Comparison of ENCODE assay signal across 8 cellular contexts in genomic region chr11:107859459-107860239, GRCh38. TPM values are rescaled to one million over a fixed set of nuclear protein-coding genes. Genes with fewer than 3 reads are reported as not detected.
A peak's percentile ranks its signal among the peaks of the same experiment; 100 is the strongest.
DNase-seq lines count a peak whose midpoint lies in the region; ATAC-seq and TF ChIP-seq lines count a peak whose summit lies in the region.

No MANE protein-coding gene starts in this region.

- H3K9ac ChIP-seq in HCT116 (ENCODE audit: low read length): peak overlapping the region; percentile 92

- peak overlapping the region; percentile 95 for H3K27ac Mint-ChIP-seq in activated T-cell treated with anti-CD3 and anti-CD28 coated beads, Interleukin-2, amount 50 U/mL, for 24 hours
- no peak overlapping the region for H3K27ac Mint-ChIP-seq in osteocyte (ENCODE audit: unreplicated experiment)

- peak overlapping the region; percentile 98 for H3K4me3 Mint-ChIP-seq in activated T-cell treated with anti-CD3 and anti-CD28 coated beads, Interleukin-2, amount 50 U/mL, for 24 hours
- peak overlapping the region; percentile 89 for H3K4me3 Mint-ChIP-seq in osteocyte (ENCODE audit: unreplicated experiment)

- POLR2A ChIA-PET in HCT116 (lab: Charles Lee): interaction anchor here (2.0 kb wide), 1 partner anchor 19 kb away, joined by 6 read pairs; no protein-coding TSS in a partner anchor

- H3K27me3 Mint-ChIP-seq in activated T-cell treated with anti-CD3 and anti-CD28 coated beads, Interleukin-2, amount 50 U/mL, for 24 hours: no peaks in the 10 kb centered on the region
- H3K27me3 Mint-ChIP-seq in osteocyte (ENCODE audit: unreplicated experiment): peaks cover 11% of the 10 kb centered on the region

- TF ChIP-seq RAD21 in HCT116 (IDR thresholded peaks at IDR 0.05; ENCODE audit: low read depth): no peak

- H3K27me3 ChIP-seq in HCT116 (ENCODE audit: insufficient read depth, low read length): no peaks in the 10 kb centered on the region

- no peak for TF ChIP-seq CTCF in HCT116 (IDR thresholded peaks at IDR 0.05 in 2 of 3, conservative IDR thresholded peaks at IDR 0.05 in 1 of 3; ENCODE audit: borderline replicate concordance in 1 of 3, insufficient read depth in 1 of 3, low read depth in 2 of 3, low read length in 2 of 3)
- TF ChIP-seq CTCF in foreskin fibroblast (IDR thresholded peaks at IDR 0.05; ENCODE audit: low read depth, low read length): no peak
- TF ChIP-seq CTCF in osteocyte (IDR thresholded peaks at IDR 0.05): no peak

- DNase-seq in DMS153 (lab: John Stamatoyannopoulos, UW) (peak; percentile 8), HCT116 (ENCODE audit: low read depth, low spot score) (peak; percentile 37), NCI-H69 (lab: John Stamatoyannopoulos, UW) (peak; percentile 86), foreskin fibroblast (peak in 1 of 2 donors; percentile 49), osteocyte (ENCODE audit: extremely low spot score, unreplicated experiment) (no peak), NOMO-1 treated with DMSO at 0.1 percent for 48 hours (lab: John Stamatoyannopoulos, UW; ENCODE audit: unreplicated experiment) (no peak), T1000 (lab: John Stamatoyannopoulos, UW) (no peak)
- peak; percentile 57 for DNase-seq in activated T-cell treated with anti-CD3 and anti-CD28 coated beads, Interleukin-2, amount 50 U/mL, for 24 hours

- TSS peak; percentile 50 for BruUV-seq in HCT116 (replicated peaks; lab: Mats Ljungman, UMichigan)

- peak overlapping the region; percentile 54 to 97 for H3K4me3 ChIP-seq in HCT116 (replicated peaks in 1 of 2; ENCODE audit: low read depth in 1 of 2, low read length in 2 of 2)
- H3K4me3 ChIP-seq in foreskin fibroblast (ENCODE audit: low read depth in 1 of 2, low read length in 2 of 2): peak overlapping the region; percentile 64 to 76

- no peak for TF ChIP-seq POLR2A in HCT116 (IDR thresholded peaks at IDR 0.05; ENCODE audit: borderline replicate concordance, extremely low read depth, insufficient read depth, insufficient read length)

- H3K4me1 Mint-ChIP-seq in activated T-cell treated with anti-CD3 and anti-CD28 coated beads, Interleukin-2, amount 50 U/mL, for 24 hours (ENCODE audit: low read depth): peaks cover 39% of the 10 kb centered on the region
- peaks cover 21% of the 10 kb centered on the region for H3K4me1 Mint-ChIP-seq in osteocyte (ENCODE audit: unreplicated experiment)

- intact Hi-C loops in HCT116 (cut with micrococcal nuclease): loop anchor here (2.0 kb wide), 1 partner anchor 19 kb away; no protein-coding TSS in a partner anchor

- H3K4me2 ChIP-seq in HCT116 (ENCODE audit: low read length): peak overlapping the region; percentile 99

- H3K4me1 ChIP-seq in HCT116 (ENCODE audit: control insufficient read depth in 1 of 2, insufficient read depth in 2 of 2, low read length in 2 of 2): peaks cover 3 to 36% of the 10 kb centered on the region in 2 experiments; a peak in 3 of 4 replicates

- peaks cover 0 to 4% of the 10 kb centered on the region in 2 experiments; a peak in 1 of 4 replicates for H3K36me3 ChIP-seq in HCT116 (ENCODE audit: control insufficient read depth in 1 of 2, insufficient read depth in 2 of 2, low read length in 2 of 2)

- H3K9me3 ChIP-seq in HCT116 (ENCODE audit: control insufficient read depth in 1 of 2, insufficient read depth in 1 of 2, low read depth in 1 of 2, low read length in 2 of 2): no peaks in the 10 kb centered on the region

- H3K27ac ChIP-seq in HCT116 (ENCODE audit: low read depth, low read length): peak overlapping the region; percentile 90

- no peaks in the 10 kb centered on the region for H4K20me1 ChIP-seq in HCT116 (ENCODE audit: insufficient read depth)

- peaks cover 45% of the 10 kb centered on the region for H3K79me2 ChIP-seq in HCT116 (ENCODE audit: insufficient read depth, low read length)

- peaks cover 25% of the 10 kb centered on the region for H3K36me3 Mint-ChIP-seq in activated T-cell treated with anti-CD3 and anti-CD28 coated beads, Interleukin-2, amount 50 U/mL, for 24 hours (ENCODE audit: low read depth)
- no peaks in the 10 kb centered on the region for H3K36me3 Mint-ChIP-seq in osteocyte (ENCODE audit: unreplicated experiment)

- H3K9me2 ChIP-seq in HCT116 (ENCODE audit: insufficient read depth): no peaks in the 10 kb centered on the region

- no peaks in the 10 kb centered on the region for H3K9me3 Mint-ChIP-seq in activated T-cell treated with anti-CD3 and anti-CD28 coated beads, Interleukin-2, amount 50 U/mL, for 24 hours
- no peaks in the 10 kb centered on the region for H3K9me3 Mint-ChIP-seq in osteocyte (ENCODE audit: unreplicated experiment)

- RAD21 ChIA-PET in HCT116 (lab: Charles Lee; ENCODE audit: low non-redundant PET in 1 of 2, low total read pairs in 2 of 2, uncharacterized antibody in 2 of 2, unreplicated experiment in 2 of 2): interaction anchor here in 1 of 2 experiments (0.7 to 1.0 kb wide), 2 partner anchors 19 to 1861 kb away, joined by 3 to 5 read pairs; no protein-coding TSS in a partner anchor

- CTCF ChIA-PET in HCT116 (lab: Charles Lee): interaction anchor here (0.7 kb wide), 1 partner anchor 46 kb away, joined by 3 read pairs; no protein-coding TSS in a partner anchor

- peak; percentile 47 for ATAC-seq in HCT116

- H2AFZ ChIP-seq in HCT116 (ENCODE audit: low read depth, low read length, poor library complexity, severe bottlenecking): peak overlapping the region; percentile 69

TF ChIP-seq in HCT116, 20 proteins besides CTCF, POLR2A, EP300 and RAD21:
- TF ChIP-seq POLR2AphosphoS5 (IDR thresholded peaks at IDR 0.05; ENCODE audit: low read depth, low read length): peak; percentile 50
- peak; percentile 12; the same call in 1 of the 2 replicates for TF ChIP-seq CBX3 (IDR thresholded peaks at IDR 0.05; ENCODE audit: low read depth)
- no peak; the same call in 1 of the 2 replicates for TF ChIP-seq SP1 (IDR thresholded peaks at IDR 0.05; ENCODE audit: low read depth)
- TF ChIP-seq YY1 (IDR thresholded peaks at IDR 0.05; ENCODE audit: extremely low read depth, insufficient replicate concordance, low read depth, low read length): no peak

RNA-seq across cellular contexts. Expression of gene SLC35F2, which starts 1.1 kb away (rescaled TPM):
- 53.5 TPM for total RNA-seq in HCT116 (2021; ENCODE audit: unreplicated experiment)
- 40.9 and 46.7 TPM in 2 replicates for polyA plus RNA-seq in HCT116 (2012)
- 3.0 and 3.8 TPM in 2 replicates for total RNA-seq in osteocyte

Comparison
In these comparisons a context has a peak if more than half of its experiments do, and no peak if none do; other contexts are left out.
1. DNase-seq: peak in DMS153 (single experiment), HCT116 (single experiment), NCI-H69 (single experiment) and activated T-cell treated with anti-CD3 and anti-CD28 coated beads, Interleukin-2, amount 50 U/mL, for 24 hours (single experiment); none in osteocyte (single experiment), NOMO-1 treated with DMSO at 0.1 percent for 48 hours (single experiment) and T1000 (single experiment).
2. RNA of gene SLC35F2, which starts 1.1 kb away (total RNA-seq): 53.5 TPM in HCT116 (single experiment); 3.0 to 3.8 TPM in osteocyte; every median in the first group is over 10 times any median in the second.